ENCODE assay signal across 1 cellular context in the genomic region with DNA sequence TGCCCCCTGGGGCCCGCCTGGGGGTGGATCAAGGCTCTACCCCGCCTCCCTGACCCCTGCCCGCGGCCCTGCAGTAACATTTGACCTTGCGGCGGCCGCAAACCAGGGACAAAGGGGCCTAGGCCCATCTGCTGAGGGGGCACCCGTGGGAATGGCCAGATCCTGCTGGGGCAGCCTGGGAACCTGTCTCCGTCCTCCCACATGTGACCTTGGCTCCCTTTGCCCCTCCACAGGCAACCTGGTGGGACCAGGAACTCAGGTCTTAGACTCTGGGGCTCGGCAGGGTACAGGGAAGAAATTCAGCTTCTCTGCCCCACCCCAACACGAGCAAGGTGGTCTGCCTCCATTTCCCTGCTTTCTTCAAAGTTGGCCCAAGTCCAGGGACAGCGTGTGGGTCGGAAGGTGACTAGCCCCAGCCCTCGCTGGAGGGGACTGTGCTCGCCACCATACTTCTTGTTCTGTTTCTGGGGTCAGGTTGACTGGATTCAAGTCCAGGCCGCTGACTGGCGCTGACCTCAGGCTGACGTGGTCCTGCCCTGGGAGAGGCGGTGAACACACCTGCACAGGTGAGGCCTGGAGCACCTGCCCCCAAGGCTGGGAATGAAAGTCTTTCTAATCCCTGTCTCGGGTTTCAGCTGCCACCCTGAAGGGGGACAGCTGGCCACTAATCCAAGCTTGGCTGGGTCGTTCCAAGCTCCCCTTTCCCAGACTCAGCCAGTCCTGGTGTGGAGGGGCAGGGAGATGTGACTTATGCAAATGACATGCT.
TF ChIP-seq lines count a peak whose summit lies in the region.

No MANE protein-coding gene starts in this region.

TF ChIP-seq in WTC11, 78 proteins besides CTCF, POLR2A, EP300 and RAD21 (continued from another document and continues in another):
- TF ChIP-seq, protein P1, sequence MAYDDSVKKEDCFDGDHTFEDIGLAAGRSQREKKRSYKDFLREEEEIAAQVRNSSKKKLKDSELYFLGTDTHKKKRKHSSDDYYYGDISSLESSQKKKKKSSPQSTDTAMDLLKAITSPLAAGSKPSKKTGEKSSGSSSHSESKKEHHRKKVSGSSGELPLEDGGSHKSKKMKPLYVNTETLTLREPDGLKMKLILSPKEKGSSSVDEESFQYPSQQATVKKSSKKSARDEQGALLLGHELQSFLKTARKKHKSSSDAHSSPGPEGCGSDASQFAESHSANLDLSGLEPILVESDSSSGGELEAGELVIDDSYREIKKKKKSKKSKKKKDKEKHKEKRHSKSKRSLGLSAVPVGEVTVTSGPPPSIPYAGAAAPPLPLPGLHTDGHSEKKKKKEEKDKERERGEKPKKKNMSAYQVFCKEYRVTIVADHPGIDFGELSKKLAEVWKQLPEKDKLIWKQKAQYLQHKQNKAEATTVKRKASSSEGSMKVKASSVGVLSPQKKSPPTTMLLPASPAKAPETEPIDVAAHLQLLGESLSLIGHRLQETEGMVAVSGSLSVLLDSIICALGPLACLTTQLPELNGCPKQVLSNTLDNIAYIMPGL (CRISPR knock-in tag; IDR thresholded peaks at IDR 0.05) = no peak
- no peak for TF ChIP-seq JAZF1 (CRISPR knock-in tag; IDR thresholded peaks at IDR 0.05)
- TF ChIP-seq FOXJ3 (CRISPR knock-in tag; IDR thresholded peaks at IDR 0.05; ENCODE audit: borderline replicate concordance) = no peak
- TF ChIP-seq ESRRA (CRISPR knock-in tag; IDR thresholded peaks at IDR 0.05; ENCODE audit: borderline replicate concordance) = no peak
- TF ChIP-seq KAT7 (CRISPR knock-in tag; IDR thresholded peaks at IDR 0.05; ENCODE audit: borderline replicate concordance) = no peak
- TF ChIP-seq, protein P2, sequence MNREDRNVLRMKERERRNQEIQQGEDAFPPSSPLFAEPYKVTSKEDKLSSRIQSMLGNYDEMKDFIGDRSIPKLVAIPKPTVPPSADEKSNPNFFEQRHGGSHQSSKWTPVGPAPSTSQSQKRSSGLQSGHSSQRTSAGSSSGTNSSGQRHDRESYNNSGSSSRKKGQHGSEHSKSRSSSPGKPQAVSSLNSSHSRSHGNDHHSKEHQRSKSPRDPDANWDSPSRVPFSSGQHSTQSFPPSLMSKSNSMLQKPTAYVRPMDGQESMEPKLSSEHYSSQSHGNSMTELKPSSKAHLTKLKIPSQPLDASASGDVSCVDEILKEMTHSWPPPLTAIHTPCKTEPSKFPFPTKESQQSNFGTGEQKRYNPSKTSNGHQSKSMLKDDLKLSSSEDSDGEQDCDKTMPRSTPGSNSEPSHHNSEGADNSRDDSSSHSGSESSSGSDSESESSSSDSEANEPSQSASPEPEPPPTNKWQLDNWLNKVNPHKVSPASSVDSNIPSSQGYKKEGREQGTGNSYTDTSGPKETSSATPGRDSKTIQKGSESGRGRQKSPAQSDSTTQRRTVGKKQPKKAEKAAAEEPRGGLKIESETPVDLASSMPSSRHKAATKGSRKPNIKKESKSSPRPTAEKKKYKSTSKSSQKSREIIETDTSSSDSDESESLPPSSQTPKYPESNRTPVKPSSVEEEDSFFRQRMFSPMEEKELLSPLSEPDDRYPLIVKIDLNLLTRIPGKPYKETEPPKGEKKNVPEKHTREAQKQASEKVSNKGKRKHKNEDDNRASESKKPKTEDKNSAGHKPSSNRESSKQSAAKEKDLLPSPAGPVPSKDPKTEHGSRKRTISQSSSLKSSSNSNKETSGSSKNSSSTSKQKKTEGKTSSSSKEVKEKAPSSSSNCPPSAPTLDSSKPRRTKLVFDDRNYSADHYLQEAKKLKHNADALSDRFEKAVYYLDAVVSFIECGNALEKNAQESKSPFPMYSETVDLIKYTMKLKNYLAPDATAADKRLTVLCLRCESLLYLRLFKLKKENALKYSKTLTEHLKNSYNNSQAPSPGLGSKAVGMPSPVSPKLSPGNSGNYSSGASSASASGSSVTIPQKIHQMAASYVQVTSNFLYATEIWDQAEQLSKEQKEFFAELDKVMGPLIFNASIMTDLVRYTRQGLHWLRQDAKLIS (CRISPR knock-in tag; IDR thresholded peaks at IDR 0.05; ENCODE audit: borderline replicate concordance) = no peak
- no peak for TF ChIP-seq SMAD4 (CRISPR knock-in tag; IDR thresholded peaks at IDR 0.05)
- TF ChIP-seq GTF2I (CRISPR knock-in tag; conservative IDR thresholded peaks at IDR 0.05) = no peak
- TF ChIP-seq, protein P3, sequence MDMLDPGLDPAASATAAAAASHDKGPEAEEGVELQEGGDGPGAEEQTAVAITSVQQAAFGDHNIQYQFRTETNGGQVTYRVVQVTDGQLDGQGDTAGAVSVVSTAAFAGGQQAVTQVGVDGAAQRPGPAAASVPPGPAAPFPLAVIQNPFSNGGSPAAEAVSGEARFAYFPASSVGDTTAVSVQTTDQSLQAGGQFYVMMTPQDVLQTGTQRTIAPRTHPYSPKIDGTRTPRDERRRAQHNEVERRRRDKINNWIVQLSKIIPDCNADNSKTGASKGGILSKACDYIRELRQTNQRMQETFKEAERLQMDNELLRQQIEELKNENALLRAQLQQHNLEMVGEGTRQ (CRISPR knock-in tag; IDR thresholded peaks at IDR 0.05) = 0 out of 2 replicates have a peak, but pooled peaks have one; percentile 4
- TF ChIP-seq TP53 (CRISPR knock-in tag; IDR thresholded peaks at IDR 0.05) = no peak
- TF ChIP-seq ZNF671 (CRISPR knock-in tag; IDR thresholded peaks at IDR 0.05) = no peak
- TF ChIP-seq, protein P4, sequence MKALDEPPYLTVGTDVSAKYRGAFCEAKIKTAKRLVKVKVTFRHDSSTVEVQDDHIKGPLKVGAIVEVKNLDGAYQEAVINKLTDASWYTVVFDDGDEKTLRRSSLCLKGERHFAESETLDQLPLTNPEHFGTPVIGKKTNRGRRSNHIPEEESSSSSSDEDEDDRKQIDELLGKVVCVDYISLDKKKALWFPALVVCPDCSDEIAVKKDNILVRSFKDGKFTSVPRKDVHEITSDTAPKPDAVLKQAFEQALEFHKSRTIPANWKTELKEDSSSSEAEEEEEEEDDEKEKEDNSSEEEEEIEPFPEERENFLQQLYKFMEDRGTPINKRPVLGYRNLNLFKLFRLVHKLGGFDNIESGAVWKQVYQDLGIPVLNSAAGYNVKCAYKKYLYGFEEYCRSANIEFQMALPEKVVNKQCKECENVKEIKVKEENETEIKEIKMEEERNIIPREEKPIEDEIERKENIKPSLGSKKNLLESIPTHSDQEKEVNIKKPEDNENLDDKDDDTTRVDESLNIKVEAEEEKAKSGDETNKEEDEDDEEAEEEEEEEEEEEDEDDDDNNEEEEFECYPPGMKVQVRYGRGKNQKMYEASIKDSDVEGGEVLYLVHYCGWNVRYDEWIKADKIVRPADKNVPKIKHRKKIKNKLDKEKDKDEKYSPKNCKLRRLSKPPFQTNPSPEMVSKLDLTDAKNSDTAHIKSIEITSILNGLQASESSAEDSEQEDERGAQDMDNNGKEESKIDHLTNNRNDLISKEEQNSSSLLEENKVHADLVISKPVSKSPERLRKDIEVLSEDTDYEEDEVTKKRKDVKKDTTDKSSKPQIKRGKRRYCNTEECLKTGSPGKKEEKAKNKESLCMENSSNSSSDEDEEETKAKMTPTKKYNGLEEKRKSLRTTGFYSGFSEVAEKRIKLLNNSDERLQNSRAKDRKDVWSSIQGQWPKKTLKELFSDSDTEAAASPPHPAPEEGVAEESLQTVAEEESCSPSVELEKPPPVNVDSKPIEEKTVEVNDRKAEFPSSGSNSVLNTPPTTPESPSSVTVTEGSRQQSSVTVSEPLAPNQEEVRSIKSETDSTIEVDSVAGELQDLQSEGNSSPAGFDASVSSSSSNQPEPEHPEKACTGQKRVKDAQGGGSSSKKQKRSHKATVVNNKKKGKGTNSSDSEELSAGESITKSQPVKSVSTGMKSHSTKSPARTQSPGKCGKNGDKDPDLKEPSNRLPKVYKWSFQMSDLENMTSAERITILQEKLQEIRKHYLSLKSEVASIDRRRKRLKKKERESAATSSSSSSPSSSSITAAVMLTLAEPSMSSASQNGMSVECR (CRISPR knock-in tag; IDR thresholded peaks at IDR 0.05; ENCODE audit: borderline replicate concordance) = no peak; the same call in 1 of the 2 replicates
- no peak for TF ChIP-seq SMAD3 (CRISPR knock-in tag; IDR thresholded peaks at IDR 0.05; ENCODE audit: borderline replicate concordance)
- no peak for TF ChIP-seq ZNF232 (CRISPR knock-in tag; IDR thresholded peaks at IDR 0.05)
- TF ChIP-seq, protein P5, sequence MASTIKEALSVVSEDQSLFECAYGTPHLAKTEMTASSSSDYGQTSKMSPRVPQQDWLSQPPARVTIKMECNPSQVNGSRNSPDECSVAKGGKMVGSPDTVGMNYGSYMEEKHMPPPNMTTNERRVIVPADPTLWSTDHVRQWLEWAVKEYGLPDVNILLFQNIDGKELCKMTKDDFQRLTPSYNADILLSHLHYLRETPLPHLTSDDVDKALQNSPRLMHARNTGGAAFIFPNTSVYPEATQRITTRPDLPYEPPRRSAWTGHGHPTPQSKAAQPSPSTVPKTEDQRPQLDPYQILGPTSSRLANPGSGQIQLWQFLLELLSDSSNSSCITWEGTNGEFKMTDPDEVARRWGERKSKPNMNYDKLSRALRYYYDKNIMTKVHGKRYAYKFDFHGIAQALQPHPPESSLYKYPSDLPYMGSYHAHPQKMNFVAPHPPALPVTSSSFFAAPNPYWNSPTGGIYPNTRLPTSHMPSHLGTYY (CRISPR knock-in tag; IDR thresholded peaks at IDR 0.05) = no peak
- 0 out of 2 replicates have a peak, but pooled peaks have one; percentile 6 for TF ChIP-seq TEAD1 (CRISPR knock-in tag; IDR thresholded peaks at IDR 0.05)
- no peak for TF ChIP-seq ELF4 (CRISPR knock-in tag; IDR thresholded peaks at IDR 0.05; ENCODE audit: low read depth)
- TF ChIP-seq ATF1 (CRISPR knock-in tag; IDR thresholded peaks at IDR 0.05) = no peak
- TF ChIP-seq, protein P6, sequence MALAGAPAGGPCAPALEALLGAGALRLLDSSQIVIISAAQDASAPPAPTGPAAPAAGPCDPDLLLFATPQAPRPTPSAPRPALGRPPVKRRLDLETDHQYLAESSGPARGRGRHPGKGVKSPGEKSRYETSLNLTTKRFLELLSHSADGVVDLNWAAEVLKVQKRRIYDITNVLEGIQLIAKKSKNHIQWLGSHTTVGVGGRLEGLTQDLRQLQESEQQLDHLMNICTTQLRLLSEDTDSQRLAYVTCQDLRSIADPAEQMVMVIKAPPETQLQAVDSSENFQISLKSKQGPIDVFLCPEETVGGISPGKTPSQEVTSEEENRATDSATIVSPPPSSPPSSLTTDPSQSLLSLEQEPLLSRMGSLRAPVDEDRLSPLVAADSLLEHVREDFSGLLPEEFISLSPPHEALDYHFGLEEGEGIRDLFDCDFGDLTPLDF (CRISPR knock-in tag; IDR thresholded peaks at IDR 0.05) = no peak
- no peak for TF ChIP-seq ETV6 (CRISPR knock-in tag; IDR thresholded peaks at IDR 0.05)
- TF ChIP-seq, protein P7, sequence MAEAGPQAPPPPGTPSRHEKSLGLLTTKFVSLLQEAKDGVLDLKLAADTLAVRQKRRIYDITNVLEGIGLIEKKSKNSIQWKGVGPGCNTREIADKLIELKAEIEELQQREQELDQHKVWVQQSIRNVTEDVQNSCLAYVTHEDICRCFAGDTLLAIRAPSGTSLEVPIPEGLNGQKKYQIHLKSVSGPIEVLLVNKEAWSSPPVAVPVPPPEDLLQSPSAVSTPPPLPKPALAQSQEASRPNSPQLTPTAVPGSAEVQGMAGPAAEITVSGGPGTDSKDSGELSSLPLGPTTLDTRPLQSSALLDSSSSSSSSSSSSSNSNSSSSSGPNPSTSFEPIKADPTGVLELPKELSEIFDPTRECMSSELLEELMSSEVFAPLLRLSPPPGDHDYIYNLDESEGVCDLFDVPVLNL (CRISPR knock-in tag; IDR thresholded peaks at IDR 0.05; ENCODE audit: borderline replicate concordance, low read depth) = no peak
- no peak for TF ChIP-seq RORB (CRISPR knock-in tag; IDR thresholded peaks at IDR 0.05)
- peak; percentile 27; the same call in 1 of the 2 replicates for TF ChIP-seq ZNF423 (CRISPR knock-in tag; IDR thresholded peaks at IDR 0.05)
- TF ChIP-seq ZNF416 (CRISPR knock-in tag; IDR thresholded peaks at IDR 0.05) = no peak
- TF ChIP-seq CREM (CRISPR knock-in tag; IDR thresholded peaks at IDR 0.05) = no peak
- TF ChIP-seq, protein P8, sequence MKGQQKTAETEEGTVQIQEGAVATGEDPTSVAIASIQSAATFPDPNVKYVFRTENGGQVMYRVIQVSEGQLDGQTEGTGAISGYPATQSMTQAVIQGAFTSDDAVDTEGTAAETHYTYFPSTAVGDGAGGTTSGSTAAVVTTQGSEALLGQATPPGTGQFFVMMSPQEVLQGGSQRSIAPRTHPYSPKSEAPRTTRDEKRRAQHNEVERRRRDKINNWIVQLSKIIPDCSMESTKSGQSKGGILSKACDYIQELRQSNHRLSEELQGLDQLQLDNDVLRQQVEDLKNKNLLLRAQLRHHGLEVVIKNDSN (CRISPR knock-in tag; IDR thresholded peaks at IDR 0.05) = peak; percentile 52; the same call in 1 of the 2 replicates
- TF ChIP-seq, protein P9, sequence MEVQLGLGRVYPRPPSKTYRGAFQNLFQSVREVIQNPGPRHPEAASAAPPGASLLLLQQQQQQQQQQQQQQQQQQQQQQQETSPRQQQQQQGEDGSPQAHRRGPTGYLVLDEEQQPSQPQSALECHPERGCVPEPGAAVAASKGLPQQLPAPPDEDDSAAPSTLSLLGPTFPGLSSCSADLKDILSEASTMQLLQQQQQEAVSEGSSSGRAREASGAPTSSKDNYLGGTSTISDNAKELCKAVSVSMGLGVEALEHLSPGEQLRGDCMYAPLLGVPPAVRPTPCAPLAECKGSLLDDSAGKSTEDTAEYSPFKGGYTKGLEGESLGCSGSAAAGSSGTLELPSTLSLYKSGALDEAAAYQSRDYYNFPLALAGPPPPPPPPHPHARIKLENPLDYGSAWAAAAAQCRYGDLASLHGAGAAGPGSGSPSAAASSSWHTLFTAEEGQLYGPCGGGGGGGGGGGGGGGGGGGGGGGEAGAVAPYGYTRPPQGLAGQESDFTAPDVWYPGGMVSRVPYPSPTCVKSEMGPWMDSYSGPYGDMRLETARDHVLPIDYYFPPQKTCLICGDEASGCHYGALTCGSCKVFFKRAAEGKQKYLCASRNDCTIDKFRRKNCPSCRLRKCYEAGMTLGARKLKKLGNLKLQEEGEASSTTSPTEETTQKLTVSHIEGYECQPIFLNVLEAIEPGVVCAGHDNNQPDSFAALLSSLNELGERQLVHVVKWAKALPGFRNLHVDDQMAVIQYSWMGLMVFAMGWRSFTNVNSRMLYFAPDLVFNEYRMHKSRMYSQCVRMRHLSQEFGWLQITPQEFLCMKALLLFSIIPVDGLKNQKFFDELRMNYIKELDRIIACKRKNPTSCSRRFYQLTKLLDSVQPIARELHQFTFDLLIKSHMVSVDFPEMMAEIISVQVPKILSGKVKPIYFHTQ (CRISPR knock-in tag; IDR thresholded peaks at IDR 0.05) = no peak
- TF ChIP-seq PRRX2 (CRISPR knock-in tag; IDR thresholded peaks at IDR 0.05) = peak; percentile 27; the same call in 1 of the 2 replicates
- TF ChIP-seq, protein P10, sequence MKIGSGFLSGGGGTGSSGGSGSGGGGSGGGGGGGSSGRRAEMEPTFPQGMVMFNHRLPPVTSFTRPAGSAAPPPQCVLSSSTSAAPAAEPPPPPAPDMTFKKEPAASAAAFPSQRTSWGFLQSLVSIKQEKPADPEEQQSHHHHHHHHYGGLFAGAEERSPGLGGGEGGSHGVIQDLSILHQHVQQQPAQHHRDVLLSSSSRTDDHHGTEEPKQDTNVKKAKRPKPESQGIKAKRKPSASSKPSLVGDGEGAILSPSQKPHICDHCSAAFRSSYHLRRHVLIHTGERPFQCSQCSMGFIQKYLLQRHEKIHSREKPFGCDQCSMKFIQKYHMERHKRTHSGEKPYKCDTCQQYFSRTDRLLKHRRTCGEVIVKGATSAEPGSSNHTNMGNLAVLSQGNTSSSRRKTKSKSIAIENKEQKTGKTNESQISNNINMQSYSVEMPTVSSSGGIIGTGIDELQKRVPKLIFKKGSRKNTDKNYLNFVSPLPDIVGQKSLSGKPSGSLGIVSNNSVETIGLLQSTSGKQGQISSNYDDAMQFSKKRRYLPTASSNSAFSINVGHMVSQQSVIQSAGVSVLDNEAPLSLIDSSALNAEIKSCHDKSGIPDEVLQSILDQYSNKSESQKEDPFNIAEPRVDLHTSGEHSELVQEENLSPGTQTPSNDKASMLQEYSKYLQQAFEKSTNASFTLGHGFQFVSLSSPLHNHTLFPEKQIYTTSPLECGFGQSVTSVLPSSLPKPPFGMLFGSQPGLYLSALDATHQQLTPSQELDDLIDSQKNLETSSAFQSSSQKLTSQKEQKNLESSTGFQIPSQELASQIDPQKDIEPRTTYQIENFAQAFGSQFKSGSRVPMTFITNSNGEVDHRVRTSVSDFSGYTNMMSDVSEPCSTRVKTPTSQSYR (CRISPR knock-in tag; IDR thresholded peaks at IDR 0.05) = no peak
